11 cellular contexts compared by ENCODE assay signal in the genomic region with DNA sequence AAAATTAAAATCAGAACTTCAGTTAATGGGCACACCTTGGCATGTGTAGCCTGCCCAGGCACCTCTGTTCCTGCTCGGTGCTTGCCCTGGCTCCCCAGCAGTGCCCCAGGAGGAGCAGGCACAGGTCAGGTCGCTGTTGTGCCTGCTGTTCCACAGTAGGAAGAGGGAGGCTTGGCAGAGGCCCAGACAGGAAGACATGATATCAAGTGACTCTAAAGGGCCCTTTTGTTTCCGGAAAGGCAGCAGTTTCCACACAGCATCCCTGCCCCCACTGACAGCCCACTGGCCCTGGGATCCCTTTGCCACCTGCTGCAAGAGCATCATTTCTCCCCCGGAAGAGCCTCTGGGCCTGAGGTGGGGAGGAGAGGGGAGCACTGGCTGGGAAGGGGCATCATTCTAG. TPM values are rescaled to one million over a fixed set of nuclear protein-coding genes. Genes with fewer than 3 reads are reported as not detected.
A peak's percentile ranks its signal among the peaks of the same experiment; 100 is the strongest.
DNase-seq lines count a peak whose midpoint lies in the region; ATAC-seq and TF ChIP-seq lines count a peak whose summit lies in the region.
"Had no signal": no experiment of that assay in that cellular context is flagged by ENCODE, and none has a peak within 500 bp of the region (broad histone marks: within the 10 kb centered on the region; RNA-seq: fewer than 3 reads in every experiment).

No MANE protein-coding gene starts in this region.

- TF ChIP-seq CTCF in right lobe of liver (IDR thresholded peaks at IDR 0.05) (no peak), omental fat pad (IDR thresholded peaks at IDR 0.05) (no peak)

- H3K27me3 Mint-ChIP-seq in T-helper 1 cell treated with Interleukin-12 subunit alpha and Interleukin-12 subunit beta and Interleukin-4 antibody, amounts not matched to agents 30 μg/mL and 1 μg/mL, for 36 hours (ENCODE audit: low read depth), result peaks cover 1% of the 10 kb centered on the region

- peak; percentile 93 for DNase-seq in COR-L47 (lab: John Stamatoyannopoulos, UW)
- peak; percentile 14 for DNase-seq in NCI-H1417 treated with DMSO at 0.1 percent for 48 hours (lab: John Stamatoyannopoulos, UW)
- peak in 2 of 3 donors; percentile 75 to 85 for DNase-seq in right lobe of liver
- DNase-seq in germinal center (ENCODE audit: low spot score), result no peak
- DNase-seq in epidermal melanocyte (ENCODE audit: insufficient read length, low spot score), result no peak
- no peak for DNase-seq in omental fat pad (ENCODE audit: low spot score)
- no peak for DNase-seq in iPS-NIHi7 (ENCODE audit: extremely low spot score)
- DNase-seq: activated effector memory CD4-positive, alpha-beta T cell treated with anti-CD3 and anti-CD28 coated beads, Interleukin-2, amount 50 U/mL, for 16 hours; nephron progenitor cell had no signal

- intact Hi-C loops in right lobe of liver (cut with DNase I), result no loop called here

- no peaks in the 10 kb centered on the region for H3K36me3 ChIP-seq in right lobe of liver
- H3K36me3 ChIP-seq: SJSA1 had no signal

- peaks cover 7% of the 10 kb centered on the region for H3K9me3 Mint-ChIP-seq in T-helper 1 cell treated with Interleukin-12 subunit alpha and Interleukin-12 subunit beta and Interleukin-4 antibody, amounts not matched to agents 30 μg/mL and 1 μg/mL, for 36 hours
- H3K9me3 Mint-ChIP-seq: nephron progenitor cell had no signal

- peaks cover 0 to 39% (median 16%) of the 10 kb centered on the region in 4 donors for H3K4me1 ChIP-seq in right lobe of liver

- peaks cover 46% of the 10 kb centered on the region for H3K4me1 Mint-ChIP-seq in T-helper 1 cell treated with Interleukin-12 subunit alpha and Interleukin-12 subunit beta and Interleukin-4 antibody, amounts not matched to agents 30 μg/mL and 1 μg/mL, for 36 hours (ENCODE audit: low read depth)

- TF ChIP-seq POLR2A in right lobe of liver (IDR thresholded peaks at IDR 0.05), result no peak

- no peaks in the 10 kb centered on the region for H3K9me3 ChIP-seq in right lobe of liver
- H3K9me3 ChIP-seq: SJSA1 had no signal

- peaks cover 2% of the 10 kb centered on the region for H3K36me3 Mint-ChIP-seq in T-helper 1 cell treated with Interleukin-12 subunit alpha and Interleukin-12 subunit beta and Interleukin-4 antibody, amounts not matched to agents 30 μg/mL and 1 μg/mL, for 36 hours (ENCODE audit: low read depth)

- no peak overlapping the region for H3K4me3 ChIP-seq in right lobe of liver
- H3K4me3 ChIP-seq: SJSA1 had no signal

- no peak overlapping the region for H3K27ac ChIP-seq in right lobe of liver
- H3K27ac ChIP-seq: SJSA1 had no signal

- H3K27me3 ChIP-seq in right lobe of liver, result no peaks in the 10 kb centered on the region
- H3K27me3 ChIP-seq: SJSA1 had no signal

- 20% methylated on average over 1 of the region's 4 CpGs for WGBS in right lobe of liver (ENCODE audit: insufficient coverage, low coverage, low lambda C conversion rate, missing lambda C conversion rate)

- ATAC-seq in right lobe of liver (peak; percentile 9 to 62 (median 54)), omental fat pad (ENCODE audit: low FRiP score) (no peak)

- H3K4me3 Mint-ChIP-seq in T-helper 1 cell treated with Interleukin-12 subunit alpha and Interleukin-12 subunit beta and Interleukin-4 antibody, amounts not matched to agents 30 μg/mL and 1 μg/mL, for 36 hours, result no peak overlapping the region
- H3K4me3 Mint-ChIP-seq: nephron progenitor cell had no signal

- peak overlapping the region; percentile 49 for H3K27ac Mint-ChIP-seq in T-helper 1 cell treated with Interleukin-12 subunit alpha and Interleukin-12 subunit beta and Interleukin-4 antibody, amounts not matched to agents 30 μg/mL and 1 μg/mL, for 36 hours
- H3K27ac Mint-ChIP-seq: nephron progenitor cell had no signal

RNA-seq across cellular contexts. Expression of a gene that starts 40.5 kb away (rescaled TPM):
- total RNA-seq in right lobe of liver, result 10 to 100 TPM; 12.9 to 40.3 (median 23.4) TPM
- 10 to 100 TPM in 3 of 4 donors, 1 to 10 TPM in 1; 8.3 to 23.9 (median 12.7) TPM for total RNA-seq in omental fat pad

Comparison
In these comparisons a context has a peak if more than half of its experiments do, and no peak if none do; other contexts are left out.
1. DNase-seq: peak in COR-L47 (single experiment), NCI-H1417 treated with DMSO at 0.1 percent for 48 hours (single experiment) and right lobe of liver (2 of 3); none in germinal center (single experiment), epidermal melanocyte (single experiment), omental fat pad (single experiment) and iPS-NIHi7 (single experiment).